8 cellular contexts compared by ENCODE assay signal in genomic region chr7:157139142-157140117, GRCh38. TPM values are rescaled to one million over a fixed set of nuclear protein-coding genes. Genes with fewer than 3 reads are reported as not detected.
DNase-seq lines count a peak whose midpoint lies in the region; ATAC-seq and TF ChIP-seq lines count a peak whose summit lies in the region.

No MANE protein-coding gene starts in this region.

- peak overlapping the region; percentile 80 for H3K4me3 Mint-ChIP-seq in mesothelial cell of epicardium

- no peaks in the 10 kb centered on the region for H3K9me3 Mint-ChIP-seq in mesothelial cell of epicardium

- H3K27ac ChIP-seq in dorsolateral prefrontal cortex = peak overlapping the region in 55 of 59 donors; percentile 65 to 96 (median 90)

- H3K4me3 ChIP-seq in dorsolateral prefrontal cortex = peak overlapping the region; percentile 58 to 95 (median 84)

- peaks cover 40% of the 10 kb centered on the region for H3K4me1 Mint-ChIP-seq in mesothelial cell of epicardium

- intact Hi-C loops in dorsolateral prefrontal cortex (cut with DNase I) = loop anchor here (5.0 to 10.0 kb wide), 4 partner anchors 187 to 1335 kb away; partner anchors contain the start of genes DNAJB6 (in 1 of the 2) and LMBR1 (in 1 of the 2)

- H3K27me3 Mint-ChIP-seq in mesothelial cell of epicardium (ENCODE audit: low read depth) = no peaks in the 10 kb centered on the region

- peak in 1 of 56 donors; percentile 0 for TF ChIP-seq CTCF in dorsolateral prefrontal cortex (IDR thresholded peaks at IDR 0.05 in 54 of 56, conservative IDR thresholded peaks at IDR 0.05 in 2 of 56; ENCODE audit: low read depth in 1 of 56, partially characterized antibody in 56 of 56)
- TF ChIP-seq CTCF in mesothelial cell of epicardium (IDR thresholded peaks at IDR 0.05; ENCODE audit: unreplicated experiment) = no peak

- peaks cover 2% of the 10 kb centered on the region for H3K36me3 Mint-ChIP-seq in mesothelial cell of epicardium

- H3K27me3 ChIP-seq in dorsolateral prefrontal cortex = no peaks in the 10 kb centered on the region

- DNase-seq in AG20443 (ENCODE audit: low spot score) = peak; percentile 49
- peak; percentile 48 for DNase-seq in activated CD4-positive, CD25-positive, alpha-beta regulatory T cell treated with anti-CD3 and anti-CD28 coated beads, Interleukin-2, amount 50 U/mL, for 16 hours (ENCODE audit: low read depth, low spot score)
- peak in 7 of 10 donors; percentile 14 to 67 (median 32) for DNase-seq in dorsolateral prefrontal cortex
- DNase-seq in mesothelial cell of epicardium (ENCODE audit: low spot score in 2 of 2, unreplicated experiment in 2 of 2) = peak; percentile 32 to 70
- peak; percentile 18 for DNase-seq in stimulated activated CD8-positive, alpha-beta memory T cell treated with anti-CD3 and anti-CD28 coated beads, Interleukin-7, amount 100 ng/mL, for 24 hours (ENCODE audit: low read depth)
- no peak for DNase-seq in NCI-H1694 treated with DMSO at 0.1 percent for 48 hours (lab: John Stamatoyannopoulos, UW)

- H3K27ac Mint-ChIP-seq in mesothelial cell of epicardium = peak overlapping the region; percentile 84

- ATAC-seq in GM19395 (IDR thresholded peaks at IDR 0.05; ENCODE audit: unreplicated experiment) = peak; percentile 61
- ATAC-seq in HG03520 (IDR thresholded peaks at IDR 0.05; ENCODE audit: unreplicated experiment) = peak; percentile 49

RNA-seq across cellular contexts. Expression of gene UBE3C, which starts 0.7 kb away (rescaled TPM):
- total RNA-seq in dorsolateral prefrontal cortex = 10 to 100 TPM; 46.9 to 76.5 (median 59.8) TPM
- total RNA-seq in mesothelial cell of epicardium = 56.4 to 58.8 TPM (median 57.1 TPM) in 3 replicates
